Comparison of ENCODE assay signal across 21 cellular contexts in the genomic region with DNA sequence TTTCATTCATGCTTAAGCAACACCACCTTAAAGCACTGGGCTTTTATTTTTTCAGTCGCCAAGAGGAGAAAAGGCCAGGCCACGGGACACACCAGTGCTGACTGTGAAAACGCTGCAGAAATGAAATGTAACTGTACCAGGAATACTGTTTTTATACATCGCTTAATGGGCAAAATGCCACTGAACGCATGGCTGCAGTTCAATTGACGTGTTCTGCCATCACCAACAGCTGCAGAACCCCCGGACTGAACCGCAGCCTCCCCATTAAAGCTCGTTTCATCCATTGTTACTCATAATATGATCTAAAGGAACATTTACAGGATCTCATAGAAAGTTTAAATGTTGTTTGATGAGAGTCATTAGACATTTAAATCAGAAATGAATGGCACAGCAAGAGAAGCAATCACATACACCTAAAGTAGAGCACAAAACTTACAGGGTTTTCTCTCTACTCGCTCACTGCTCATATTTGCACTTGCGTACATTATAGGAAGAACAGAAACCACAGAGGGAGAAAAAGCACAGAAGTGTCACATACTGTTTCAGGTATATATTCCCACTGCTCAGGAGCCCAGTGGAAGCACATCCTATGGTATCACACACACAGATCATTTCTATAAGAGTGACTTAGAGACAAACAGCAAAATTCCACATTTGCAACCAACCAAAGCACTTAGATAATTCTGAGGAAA. TPM values are rescaled to one million over a fixed set of nuclear protein-coding genes. Genes with fewer than 3 reads are reported as not detected.
A peak's percentile ranks its signal among the peaks of the same experiment; 100 is the strongest.
DNase-seq lines count a peak whose midpoint lies in the region; ATAC-seq, FAIRE-seq and TF ChIP-seq lines count a peak whose summit lies in the region.
"Had no signal": no experiment of that assay in that cellular context is flagged by ENCODE, and none has a peak within 500 bp of the region (broad histone marks: within the 10 kb centered on the region; RNA-seq: fewer than 3 reads in every experiment).

No MANE protein-coding gene starts in this region.

- FAIRE-seq in GM12892 (lab: Jason Lieb, UNC), result no peak
- FAIRE-seq: keratinocyte, pancreas had no signal

- TF ChIP-seq CTCF in WI38 (IDR thresholded peaks at IDR 0.05; ENCODE audit: low read depth, low read length) (no peak), CD14-positive monocyte (IDR thresholded peaks at IDR 0.05) (no peak)

- H3K9me3 Mint-ChIP-seq in naive B cell (no peaks in the 10 kb centered on the region), CD14-positive monocyte (peaks cover 0 to 3% (median 0%) of the 10 kb centered on the region in 7 donors)
- H3K9me3 Mint-ChIP-seq: IgD-negative memory B cell had no signal

- H3K4me1 Mint-ChIP-seq in naive B cell (peaks cover 4 to 10% (median 10%) of the 10 kb centered on the region in 3 donors), CD14-positive monocyte (no peaks in the 10 kb centered on the region)

- H3K4me3 Mint-ChIP-seq in naive B cell, result peak overlapping the region in 2 of 8 donors; percentile 61 to 69
- H3K4me3 Mint-ChIP-seq in CD14-positive monocyte, result no peak overlapping the region

- DNase-seq in DMS79 (lab: John Stamatoyannopoulos, UW) (peak; percentile 74), NCI-H1930 (lab: John Stamatoyannopoulos, UW) (peak; percentile 55 to 69), naive B cell (peak; percentile 39), GM12892 (ENCODE audit: insufficient read length) (no peak), germinal center (ENCODE audit: low spot score) (no peak), CD14-positive monocyte (ENCODE audit: low spot score) (no peak)
- DNase-seq: activated gamma-delta T cell treated with Interleukin-2 at 50 U/mL for 16 hours, AML-193, body of pancreas, DMS53, foreskin fibroblast, NCI-H1436, OCI-M1, pancreas, WERI-Rb-1 had no signal

- intact Hi-C loops in CD14-positive monocyte (cut with micrococcal nuclease), result no loop called here

- H3K36me3 Mint-ChIP-seq in naive B cell (peaks cover 9 to 12% of the 10 kb centered on the region in 2 donors), CD14-positive monocyte (peaks cover 0 to 5% of the 10 kb centered on the region in 2 donors)
- H3K36me3 Mint-ChIP-seq: IgD-negative memory B cell had no signal

- no peak for TF ChIP-seq POLR2A in GM12892 (IDR thresholded peaks at IDR 0.05; ENCODE audit: low read depth, low read length)

- peak overlapping the region; percentile 20; the same call in 1 of the 2 replicates for H3K4me3 ChIP-seq in WI38 (ENCODE audit: low read depth, low read length)
- H3K4me3 ChIP-seq: body of pancreas, pancreas, suprapubic skin had no signal

- H3K27me3 Mint-ChIP-seq in naive B cell (no peaks in the 10 kb centered on the region), CD14-positive monocyte (ENCODE audit: low read depth in 3 of 3) (no peaks in the 10 kb centered on the region)

- peak; percentile 68 to 79 for ATAC-seq in naive B cell (ENCODE audit: low read depth in 2 of 2)
- ATAC-seq in GM21825 (IDR thresholded peaks at IDR 0.05; ENCODE audit: unreplicated experiment), result no peak
- ATAC-seq: body of pancreas, pancreas, SK-N-SH treated with all-trans-retinoic acid at 6 μM for 48 hours had no signal

- peak overlapping the region in 3 of 6 donors; percentile 44 to 79 (median 79) for H3K27ac Mint-ChIP-seq in naive B cell
- no peak overlapping the region for H3K27ac Mint-ChIP-seq in CD14-positive monocyte
- H3K27ac Mint-ChIP-seq: IgD-negative memory B cell had no signal

RNA-seq across cellular contexts. Expression of a gene that starts 35.3 kb away (rescaled TPM):
- polyA plus RNA-seq in naive B cell (ENCODE audit: low read depth in 6 of 6) (100 to 1,000 TPM; 199 to 274 (median 217) TPM), CD14-positive monocyte (10 to 100 TPM; 10.7 to 12.9 TPM)
- polyA plus RNA-seq in GM12892 (2012; ENCODE audit: missing spikeins), result 53.7 TPM

Comparison
In these comparisons a context has a peak if more than half of its experiments do, and no peak if none do; other contexts are left out.
1. DNase-seq: peak in DMS79 (single experiment), NCI-H1930 (2 of 2) and naive B cell (single experiment); none in GM12892 (single experiment), germinal center (single experiment) and CD14-positive monocyte (single experiment).
2. RNA of a gene that starts 35.3 kb away (polyA plus RNA-seq): 199 to 274 TPM in naive B cell; 10.7 to 12.9 TPM in CD14-positive monocyte; every median in the first group is over 10 times any median in the second.